9 cellular contexts compared by ENCODE assay signal in the genomic region with DNA sequence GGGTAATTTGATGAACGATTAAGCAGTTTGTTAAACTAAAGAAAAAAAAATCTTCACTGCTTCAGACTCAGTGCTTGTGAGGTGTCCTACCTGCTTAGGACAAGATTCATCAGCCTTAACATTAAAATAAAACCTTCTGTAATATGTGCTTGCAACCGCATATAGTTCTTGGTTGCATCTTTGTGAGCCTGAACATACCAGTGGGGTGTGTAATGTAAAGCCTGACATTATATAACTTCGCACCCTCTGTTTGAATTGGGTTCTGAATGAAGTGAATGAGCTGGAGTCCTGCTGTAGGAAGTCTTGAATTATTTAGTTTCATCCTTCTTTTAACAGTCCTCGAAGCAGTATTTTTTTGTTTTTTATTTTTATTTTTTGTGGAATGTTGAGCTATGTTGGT. TPM values are rescaled to one million over a fixed set of nuclear protein-coding genes. Genes with fewer than 3 reads are reported as not detected.
DNase-seq lines count a peak whose midpoint lies in the region; ATAC-seq and TF ChIP-seq lines count a peak whose summit lies in the region.
"Had no signal": no experiment of that assay in that cellular context is flagged by ENCODE, and none has a peak within 500 bp of the region (broad histone marks: within the 10 kb centered on the region; RNA-seq: fewer than 3 reads in every experiment).

No MANE protein-coding gene starts in this region.

- peak overlapping the region; percentile 64 for H3K4me3 Mint-ChIP-seq in activated naive CD4-positive, alpha-beta T cell treated with anti-CD3 and anti-CD28 coated beads, Interleukin-2, amount 10 ng/mL, durations not matched to agents 7 days and 5 days
- H3K4me3 Mint-ChIP-seq in activated T-helper 1 cell treated with anti-CD3 and anti-CD28 coated beads, Interleukin-12 subunit alpha, Interleukin-12 subunit beta, Interleukin-2, Interleukin-4 antibody, amounts not matched to agents 30 ng/mL and 10 ng/mL and 1 ng/mL, durations not matched to agents 14 hours and 24 hours and 36 hours = peak overlapping the region; percentile 97
- H3K4me3 Mint-ChIP-seq in immature natural killer cell = peak overlapping the region; percentile 74 to 99 (median 98)

- H3K4me1 ChIP-seq in tibial artery = peaks cover 0 to 25% (median 10%) of the 10 kb centered on the region in 4 donors

- peaks cover 9% of the 10 kb centered on the region for H3K36me3 Mint-ChIP-seq in activated naive CD4-positive, alpha-beta T cell treated with anti-CD3 and anti-CD28 coated beads, Interleukin-2, amount 10 ng/mL, durations not matched to agents 7 days and 5 days
- H3K36me3 Mint-ChIP-seq in activated T-helper 1 cell treated with anti-CD3 and anti-CD28 coated beads, Interleukin-12 subunit alpha, Interleukin-12 subunit beta, Interleukin-2, Interleukin-4 antibody, amounts not matched to agents 30 ng/mL and 10 ng/mL and 1 ng/mL, durations not matched to agents 14 hours and 24 hours and 36 hours (ENCODE audit: low read depth) = peaks cover 9% of the 10 kb centered on the region
- no peaks in the 10 kb centered on the region for H3K36me3 Mint-ChIP-seq in immature natural killer cell

- H3K9me3 ChIP-seq in tibial artery = no peaks in the 10 kb centered on the region

- H3K36me3 ChIP-seq in tibial artery = no peaks in the 10 kb centered on the region

- H3K27ac Mint-ChIP-seq in activated naive CD4-positive, alpha-beta T cell treated with anti-CD3 and anti-CD28 coated beads, Interleukin-2, amount 10 ng/mL, durations not matched to agents 7 days and 5 days = peak overlapping the region; percentile 55
- H3K27ac Mint-ChIP-seq in activated T-helper 1 cell treated with anti-CD3 and anti-CD28 coated beads, Interleukin-12 subunit alpha, Interleukin-12 subunit beta, Interleukin-2, Interleukin-4 antibody, amounts not matched to agents 30 ng/mL and 10 ng/mL and 1 ng/mL, durations not matched to agents 14 hours and 24 hours and 36 hours = no peak overlapping the region
- peak overlapping the region; percentile 58 to 98 (median 78) for H3K27ac Mint-ChIP-seq in immature natural killer cell

- TF ChIP-seq CTCF in tibial artery (IDR thresholded peaks at IDR 0.05) = no peak

- intact Hi-C loops in activated T-helper 1 cell treated with anti-CD3 and anti-CD28 coated beads, Interleukin-12 subunit alpha, Interleukin-12 subunit beta, Interleukin-2, Interleukin-4 antibody, amounts not matched to agents 30 ng/mL and 10 ng/mL and 1 ng/mL, durations not matched to agents 14 hours and 24 hours and 36 hours (cut with micrococcal nuclease) = loop anchor here (10.0 kb wide), 2 partner anchors 639 to 1959 kb away; a partner anchor contains a TSS
- intact Hi-C loops in tibial artery (cut with DNase I; ENCODE audit: low total_unique reads) = no loop called here

- H3K4me1 Mint-ChIP-seq in activated naive CD4-positive, alpha-beta T cell treated with anti-CD3 and anti-CD28 coated beads, Interleukin-2, amount 10 ng/mL, durations not matched to agents 7 days and 5 days = peaks cover 18% of the 10 kb centered on the region
- peaks cover 5% of the 10 kb centered on the region for H3K4me1 Mint-ChIP-seq in activated T-helper 1 cell treated with anti-CD3 and anti-CD28 coated beads, Interleukin-12 subunit alpha, Interleukin-12 subunit beta, Interleukin-2, Interleukin-4 antibody, amounts not matched to agents 30 ng/mL and 10 ng/mL and 1 ng/mL, durations not matched to agents 14 hours and 24 hours and 36 hours (ENCODE audit: low read depth)
- H3K4me1 Mint-ChIP-seq in immature natural killer cell = peaks cover 66 to 83% of the 10 kb centered on the region in 2 donors

- H3K27me3 Mint-ChIP-seq in activated naive CD4-positive, alpha-beta T cell treated with anti-CD3 and anti-CD28 coated beads, Interleukin-2, amount 10 ng/mL, durations not matched to agents 7 days and 5 days = no peaks in the 10 kb centered on the region
- no peaks in the 10 kb centered on the region for H3K27me3 Mint-ChIP-seq in activated T-helper 1 cell treated with anti-CD3 and anti-CD28 coated beads, Interleukin-12 subunit alpha, Interleukin-12 subunit beta, Interleukin-2, Interleukin-4 antibody, amounts not matched to agents 30 ng/mL and 10 ng/mL and 1 ng/mL, durations not matched to agents 14 hours and 24 hours and 36 hours (ENCODE audit: insufficient read depth)
- H3K27me3 Mint-ChIP-seq in immature natural killer cell (ENCODE audit: low read depth in 3 of 3) = peaks cover 11 to 15% (median 12%) of the 10 kb centered on the region in 3 donors

- no peak for DNase-seq in activated naive CD4-positive, alpha-beta T cell treated with anti-CD3 and anti-CD28 coated beads, Interleukin-2, amount 10 ng/mL, durations not matched to agents 7 days and 5 days
- DNase-seq in activated naive CD4-positive, alpha-beta T cell treated with anti-CD3 and anti-CD28 coated beads, Interleukin-2, amount 50 U/mL, for 16 hours = no peak
- DNase-seq in activated T-helper 1 cell treated with anti-CD3 and anti-CD28 coated beads, Interleukin-12 subunit alpha, Interleukin-12 subunit beta, Interleukin-2, Interleukin-4 antibody, amounts not matched to agents 30 ng/mL and 10 ng/mL and 1 ng/mL, durations not matched to agents 14 hours and 24 hours and 36 hours (ENCODE audit: low spot score) = no peak
- DNase-seq in immature natural killer cell (no peak), tibial artery (no peak), dermis blood vessel endothelial cell (no peak), NCI-H446 (lab: John Stamatoyannopoulos, UW) (no peak)
- DNase-seq: NCI-H774 had no signal

- ATAC-seq in GM18502 (IDR thresholded peaks at IDR 0.05; ENCODE audit: poor library complexity, unreplicated experiment) = no peak

- CTCF ChIA-PET in activated naive CD4-positive, alpha-beta T cell treated with anti-CD3 and anti-CD28 coated beads, Interleukin-2, amount 10 ng/mL, durations not matched to agents 7 days and 5 days (lab: Charles Lee) = no interaction called here

- peak overlapping the region; percentile 85 to 96 for H3K4me3 ChIP-seq in tibial artery

- no peaks in the 10 kb centered on the region for H3K27me3 ChIP-seq in tibial artery

- no peaks in the 10 kb centered on the region for H3K9me3 Mint-ChIP-seq in activated naive CD4-positive, alpha-beta T cell treated with anti-CD3 and anti-CD28 coated beads, Interleukin-2, amount 10 ng/mL, durations not matched to agents 7 days and 5 days
- no peaks in the 10 kb centered on the region for H3K9me3 Mint-ChIP-seq in activated T-helper 1 cell treated with anti-CD3 and anti-CD28 coated beads, Interleukin-12 subunit alpha, Interleukin-12 subunit beta, Interleukin-2, Interleukin-4 antibody, amounts not matched to agents 30 ng/mL and 10 ng/mL and 1 ng/mL, durations not matched to agents 14 hours and 24 hours and 36 hours
- H3K9me3 Mint-ChIP-seq in immature natural killer cell = no peaks in the 10 kb centered on the region

- H3K27ac ChIP-seq in tibial artery = no peak overlapping the region

RNA-seq across cellular contexts. Expression of a gene that starts 3.1 kb away (rescaled TPM):
- 26.4 and 28.1 TPM in 2 replicates for total RNA-seq in activated T-helper 1 cell treated with anti-CD3 and anti-CD28 coated beads, Interleukin-12 subunit alpha, Interleukin-12 subunit beta, Interleukin-2, Interleukin-4 antibody, amounts not matched to agents 30 ng/mL and 10 ng/mL and 1 ng/mL, durations not matched to agents 14 hours and 24 hours and 36 hours
- 10 to 100 TPM in 2 of 3 donors, 1 to 10 TPM in 1; 8.1 to 24.8 (median 14.5) TPM for polyA plus RNA-seq in immature natural killer cell
- 23.0 and 32.5 TPM in 2 replicates for total RNA-seq in dermis blood vessel endothelial cell

RNA-seq across cellular contexts. Expression of a gene that starts 32.3 kb away (rescaled TPM):
- not detected in 2 replicates for total RNA-seq in activated T-helper 1 cell treated with anti-CD3 and anti-CD28 coated beads, Interleukin-12 subunit alpha, Interleukin-12 subunit beta, Interleukin-2, Interleukin-4 antibody, amounts not matched to agents 30 ng/mL and 10 ng/mL and 1 ng/mL, durations not matched to agents 14 hours and 24 hours and 36 hours
- polyA plus RNA-seq in immature natural killer cell = not detected
- total RNA-seq in dermis blood vessel endothelial cell = not detected in 2 replicates
